ENCODE assay signal across 9 cellular contexts in genomic region chr17:42221886-42222745, GRCh38. TPM values are rescaled to one million over a fixed set of nuclear protein-coding genes. Genes with fewer than 3 reads are reported as not detected.
DNase-seq lines count a peak whose midpoint lies in the region; ATAC-seq and TF ChIP-seq lines count a peak whose summit lies in the region.
"Had no signal": no experiment of that assay in that cellular context is flagged by ENCODE, and none has a peak within 500 bp of the region (broad histone marks: within the 10 kb centered on the region; RNA-seq: fewer than 3 reads in every experiment).

No MANE protein-coding gene starts in this region.

- H3K9me3 ChIP-seq in HEK293 (ENCODE audit: control insufficient read depth, insufficient read depth, low read depth, low read length), result no peaks in the 10 kb centered on the region

- H3K27ac ChIP-seq in HEK293 (ENCODE audit: extremely low read depth, low read depth, low read length), result no peak overlapping the region

- H3K4me1 ChIP-seq in HEK293 (ENCODE audit: control insufficient read depth, insufficient read depth, low read length), result no peaks in the 10 kb centered on the region; the same call in 1 of the 2 replicates

- H3K36me3 ChIP-seq in BJ (ENCODE audit: control insufficient read depth, insufficient read depth, low read length), result peaks cover 14% of the 10 kb centered on the region
- peaks cover 18 to 38% of the 10 kb centered on the region in 2 experiments for H3K36me3 ChIP-seq in HEK293 (ENCODE audit: control insufficient read depth in 2 of 2, insufficient read depth in 1 of 2, low read length in 2 of 2)

- POLR2A ChIA-PET in BJ (lab: Charles Lee) (interaction anchor here (0.6 kb wide), 1 partner anchor 186 kb away, joined by 11 read pairs; no protein-coding TSS in a partner anchor), HEK293 (lab: Yijun Ruan, JAX) (interaction anchor here (0.6 to 1.4 kb wide), 5 partner anchors 9 to 55 kb away, joined by 3 to 8 read pairs (median 4); partner anchors contain the start of gene STAT5B)

- DNase-seq in BJ (ENCODE audit: low read depth), result no peak
- peak; percentile 20 for DNase-seq in RPMI7951 (ENCODE audit: low read depth)
- peak; percentile 15 for DNase-seq in activated T-helper 1 cell treated with Interleukin-2 at 50 U/mL for 16 hours (ENCODE audit: low read depth)
- DNase-seq in foreskin fibroblast, result peak; percentile 42 to 78
- peak; percentile 33 for DNase-seq in pulmonary artery endothelial cell (ENCODE audit: low read depth, low spot score)

- TF ChIP-seq CTCF in BJ (IDR thresholded peaks at IDR 0.05; ENCODE audit: insufficient read depth, low read depth, low read length), result peak; percentile 77
- peak; percentile 28; the same call in 1 of the 2 replicates for TF ChIP-seq CTCF in HEK293 (tag by site-specific recombination; IDR thresholded peaks at IDR 0.05)
- TF ChIP-seq CTCF in foreskin fibroblast (IDR thresholded peaks at IDR 0.05; ENCODE audit: low read depth, low read length), result peak; percentile 71

- CTCF ChIA-PET in BJ (lab: Yijun Ruan, JAX), result interaction anchor here (0.6 to 3.1 kb wide), 27 partner anchors 9 to 436 kb away, joined by 3 to 29 read pairs (median 4); partner anchors contain the start of gene GHDC
- CTCF ChIA-PET in HEK293 (lab: Yijun Ruan, JAX), result interaction anchor here (0.6 to 3.6 kb wide), 65 partner anchors 9 to 1721 kb away, joined by 3 to 27 read pairs (median 5); partner anchors contain the start of genes CAVIN1, GHDC, HCRT and NKIRAS2

- ATAC-seq in GM19351 (IDR thresholded peaks at IDR 0.05; ENCODE audit: unreplicated experiment) (no peak), HG02610 (IDR thresholded peaks at IDR 0.05; ENCODE audit: unreplicated experiment) (no peak)

- H3K27me3 ChIP-seq in BJ (ENCODE audit: control insufficient read depth, insufficient read depth, low read length), result no peaks in the 10 kb centered on the region

- H3K4me3 ChIP-seq in BJ (ENCODE audit: low read depth, low read length) (no peak overlapping the region), HEK293 (ENCODE audit: low read depth, low read length) (no peak overlapping the region), foreskin fibroblast (ENCODE audit: low read depth in 1 of 2, low read length in 2 of 2) (no peak overlapping the region)

TF ChIP-seq in HEK293, 187 proteins besides CTCF, POLR2A, EP300 and RAD21 (continues in another document):
- TF ChIP-seq KLF10 (tag by site-specific recombination; IDR thresholded peaks at IDR 0.05) (no peak), ZNF24 (tag by site-specific recombination; IDR thresholded peaks at IDR 0.05) (no peak), MYNN (tag by site-specific recombination; IDR thresholded peaks at IDR 0.05; ENCODE audit: borderline replicate concordance) (peak; percentile 43; the same call in 1 of the 2 replicates), ZNF146 (tag by site-specific recombination; IDR thresholded peaks at IDR 0.05) (no peak), YY2 (tag by site-specific recombination; IDR thresholded peaks at IDR 0.05) (no peak), KLF16 (tag by site-specific recombination; IDR thresholded peaks at IDR 0.05) (0 out of 2 replicates have a peak, but pooled peaks have one; percentile 11), ZNF707 (tag by site-specific recombination; IDR thresholded peaks at IDR 0.05) (no peak; the same call in 1 of the 2 replicates), ZNF423 (tag by site-specific recombination; IDR thresholded peaks at IDR 0.05) (no peak), ZSCAN23 (tag by site-specific recombination; IDR thresholded peaks at IDR 0.05) (no peak), ZEB2 (tag by site-specific recombination; IDR thresholded peaks at IDR 0.05) (no peak), ZNF580 (tag by site-specific recombination; IDR thresholded peaks at IDR 0.05) (no peak), ZNF398 (tag by site-specific recombination; IDR thresholded peaks at IDR 0.05) (no peak), SALL2 (tag by site-specific recombination; IDR thresholded peaks at IDR 0.05; ENCODE audit: borderline replicate concordance) (peak; percentile 61; the same call in 1 of the 2 replicates), ATF2 (tag by site-specific recombination; IDR thresholded peaks at IDR 0.05; ENCODE audit: low read depth) (no peak), ZNF664 (tag by site-specific recombination; IDR thresholded peaks at IDR 0.05) (no peak)

RNA-seq across cellular contexts. Expression of gene GHDC, which starts 27.8 kb away (rescaled TPM):
- polyA plus RNA-seq in BJ (2011; rRNA removed), result 9.0 and 16.5 TPM in 2 replicates
- 5.5 and 5.9 TPM in 2 replicates for polyA minus RNA-seq in BJ (2011; rRNA and poly(A)+ RNA removed)
- 7.9 and 10.5 TPM in 2 replicates for total RNA-seq in RPMI7951 (2014; rRNA removed; shearing (Covaris generic))
- 14.3 and 16.2 TPM in 2 replicates for total RNA-seq in pulmonary artery endothelial cell

RNA-seq across cellular contexts. Expression of gene HCRT, which starts 36.9 kb away (rescaled TPM):
- not detected in 2 replicates for polyA plus RNA-seq in BJ (2011; rRNA removed)
- not detected in 2 replicates for polyA minus RNA-seq in BJ (2011; rRNA and poly(A)+ RNA removed)
- not detected in 2 replicates for total RNA-seq in RPMI7951 (2014; rRNA removed; shearing (Covaris generic))
- total RNA-seq in pulmonary artery endothelial cell, result not detected in 2 replicates
- total RNA-seq: urinary bladder had no signal
- polyA plus RNA-seq: urinary bladder had no signal

RNA-seq across cellular contexts. Expression of gene KCNH4, which starts 41.2 kb away (rescaled TPM):
- 0.02 and 0.07 TPM in 2 replicates for polyA plus RNA-seq in BJ (2011; rRNA removed)
- polyA minus RNA-seq in BJ (2011; rRNA and poly(A)+ RNA removed), result 0.05 TPM in 1 of 2 replicates, not detected in the other
- total RNA-seq in RPMI7951 (2014; rRNA removed; shearing (Covaris generic)), result 0.12 TPM in 1 of 2 replicates, not detected in the other
- 0.04 TPM in 1 of 2 replicates, not detected in the other for total RNA-seq in pulmonary artery endothelial cell

RNA-seq across cellular contexts. Expression of gene STAT5B, which starts 54.1 kb away (rescaled TPM):
- 29.8 and 37.2 TPM in 2 replicates for polyA plus RNA-seq in BJ (2011; rRNA removed)
- polyA minus RNA-seq in BJ (2011; rRNA and poly(A)+ RNA removed), result 26.4 and 33.3 TPM in 2 replicates
- 11.2 and 12.6 TPM in 2 replicates for total RNA-seq in RPMI7951 (2014; rRNA removed; shearing (Covaris generic))
- 48.5 and 54.3 TPM in 2 replicates for total RNA-seq in pulmonary artery endothelial cell
